8 cellular contexts compared by ENCODE assay signal in the genomic region with DNA sequence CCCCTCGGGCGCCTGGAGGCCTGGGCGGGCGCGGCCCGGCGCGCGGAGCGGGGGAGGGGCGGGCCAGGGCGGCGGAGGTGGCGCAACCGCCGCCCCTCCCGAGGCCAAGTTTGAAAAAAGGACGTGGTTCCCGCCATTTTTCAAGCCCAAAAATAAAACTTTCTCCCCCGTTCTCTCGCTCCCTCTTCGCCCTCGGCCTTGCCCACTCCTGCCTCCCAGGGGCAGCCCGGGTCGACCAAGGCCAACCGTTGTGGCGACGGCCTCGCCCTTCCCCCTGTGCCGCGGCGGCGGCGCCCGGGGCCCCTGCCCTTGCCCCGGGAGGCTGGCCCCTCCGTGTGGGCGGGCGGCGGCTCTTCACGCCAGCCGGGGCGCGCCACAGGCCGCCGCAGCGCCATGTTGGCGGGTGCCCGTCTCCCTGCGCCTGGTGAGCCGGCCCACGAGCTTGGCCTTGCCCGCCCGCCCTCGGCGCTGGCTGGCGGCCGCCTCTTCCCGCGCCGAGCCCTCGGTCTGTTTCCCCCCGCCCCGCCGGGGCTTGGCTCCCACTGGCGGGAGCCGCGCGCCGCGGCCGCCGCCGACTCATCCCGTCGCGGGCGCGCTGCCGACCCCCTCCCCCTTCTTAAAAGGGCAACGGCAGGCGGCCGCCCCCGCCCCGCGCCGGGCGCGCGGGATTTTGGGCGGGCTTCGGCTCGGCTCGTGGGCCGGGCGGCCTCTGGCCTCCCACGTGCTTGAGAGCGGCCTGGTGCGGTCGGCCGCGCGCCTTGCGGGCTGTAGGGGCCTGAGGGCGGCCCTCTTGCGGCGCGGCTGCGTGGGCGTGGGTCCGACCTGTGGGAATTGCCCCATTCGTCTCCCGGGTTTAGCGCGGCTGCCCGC. TPM values are rescaled to one million over a fixed set of nuclear protein-coding genes. Genes with fewer than 3 reads are reported as not detected.
DNase-seq lines count a peak whose midpoint lies in the region; ATAC-seq, FAIRE-seq and TF ChIP-seq lines count a peak whose summit lies in the region.

No MANE protein-coding gene starts in this region.

- peak overlapping the region; percentile 64 to 72 for H3K4me3 Mint-ChIP-seq in CD14-positive monocyte
- peak overlapping the region; percentile 84 for H3K4me3 Mint-ChIP-seq in natural killer cell treated with Interleukin-12 subunit alpha and Interleukin-12 subunit beta and Interleukin-15 and Interleukin-18, amount 100 ng/mL, for 72 hours

- H3K36me3 Mint-ChIP-seq in CD14-positive monocyte: no peaks in the 10 kb centered on the region
- peaks cover 6% of the 10 kb centered on the region for H3K36me3 Mint-ChIP-seq in natural killer cell treated with Interleukin-12 subunit alpha and Interleukin-12 subunit beta and Interleukin-15 and Interleukin-18, amount 100 ng/mL, for 72 hours

- peaks cover 3 to 6% (median 3%) of the 10 kb centered on the region in 3 donors for H3K27me3 Mint-ChIP-seq in CD14-positive monocyte (ENCODE audit: low read depth in 3 of 3)
- H3K27me3 Mint-ChIP-seq in natural killer cell treated with Interleukin-12 subunit alpha and Interleukin-12 subunit beta and Interleukin-15 and Interleukin-18, amount 100 ng/mL, for 72 hours: peaks cover 0 to 2% of the 10 kb centered on the region in 2 donors

- peak overlapping the region; percentile 85 for H3K4me3 ChIP-seq in fibroblast of pulmonary artery (replicated peaks; ENCODE audit: low read depth, low read length)

- H3K4me1 Mint-ChIP-seq in CD14-positive monocyte: peaks cover 42% of the 10 kb centered on the region
- H3K4me1 Mint-ChIP-seq in natural killer cell treated with Interleukin-12 subunit alpha and Interleukin-12 subunit beta and Interleukin-15 and Interleukin-18, amount 100 ng/mL, for 72 hours (ENCODE audit: low read depth in 2 of 2): peaks cover 33 to 43% of the 10 kb centered on the region in 2 donors

- peak overlapping the region in 6 of 7 donors; percentile 54 to 84 (median 72) for H3K27ac Mint-ChIP-seq in CD14-positive monocyte
- H3K27ac Mint-ChIP-seq in natural killer cell treated with Interleukin-12 subunit alpha and Interleukin-12 subunit beta and Interleukin-15 and Interleukin-18, amount 100 ng/mL, for 72 hours: peak overlapping the region in 1 of 2 donors; percentile 90

- peak; percentile 42 for ATAC-seq in GM19324 (IDR thresholded peaks at IDR 0.05; ENCODE audit: low FRiP score, unreplicated experiment)
- ATAC-seq in natural killer cell treated with Interleukin-12 subunit alpha and Interleukin-12 subunit beta and Interleukin-15 and Interleukin-18, amount 100 ng/mL, for 72 hours: peak; percentile 50 to 66

- intact Hi-C loops in CD14-positive monocyte (cut with micrococcal nuclease): loop anchor here (5.0 to 10.0 kb wide), 2 partner anchors 62 to 70 kb away; a partner anchor contains a TSS

- H3K9me3 Mint-ChIP-seq in CD14-positive monocyte: peaks cover 0 to 2% (median 0%) of the 10 kb centered on the region in 7 donors
- no peaks in the 10 kb centered on the region for H3K9me3 Mint-ChIP-seq in natural killer cell treated with Interleukin-12 subunit alpha and Interleukin-12 subunit beta and Interleukin-15 and Interleukin-18, amount 100 ng/mL, for 72 hours

- FAIRE-seq in RCC 7860 (lab: Jason Lieb, UNC): no peak

- peak; percentile 71 for DNase-seq in CD14-positive monocyte (ENCODE audit: low spot score)
- peak; percentile 42 for DNase-seq in HS-5 (ENCODE audit: low read depth)
- peak; percentile 62 for DNase-seq in RCC 7860 (ENCODE audit: low spot score)
- peak; percentile 66 for DNase-seq in activated effector memory CD4-positive, alpha-beta T cell treated with Interleukin-2 at 50 U/mL for 16 hours
- DNase-seq in fibroblast of pulmonary artery (ENCODE audit: low read depth): peak; percentile 81
- DNase-seq in natural killer cell treated with Interleukin-12 subunit alpha and Interleukin-12 subunit beta and Interleukin-15 and Interleukin-18, amount 100 ng/mL, for 72 hours (ENCODE audit: low spot score): peak; percentile 87
- DNase-seq in stimulated activated naive CD4-positive, alpha-beta T cell (lab: John Stamatoyannopoulos, UW): peak; percentile 62 to 86 (median 77)

- TF ChIP-seq CTCF in CD14-positive monocyte (IDR thresholded peaks at IDR 0.05): no peak
- TF ChIP-seq CTCF in fibroblast of pulmonary artery (IDR thresholded peaks at IDR 0.05; ENCODE audit: low read length, missing control alignments): no peak

RNA-seq across cellular contexts. Expression of a gene that starts 1.3 kb away (rescaled TPM):
- polyA plus RNA-seq in CD14-positive monocyte: 10 to 100 TPM; 30.8 to 40.7 TPM
- total RNA-seq in natural killer cell treated with Interleukin-12 subunit alpha and Interleukin-12 subunit beta and Interleukin-15 and Interleukin-18, amount 100 ng/mL, for 72 hours: 100 to 1,000 TPM; 160 to 345 TPM

RNA-seq across cellular contexts. Expression of a gene that starts 46.5 kb away (rescaled TPM):
- polyA plus RNA-seq in CD14-positive monocyte: under 1 TPM in 1 of 2 donors, not detected in 1; 0.18 TPM
- total RNA-seq in natural killer cell treated with Interleukin-12 subunit alpha and Interleukin-12 subunit beta and Interleukin-15 and Interleukin-18, amount 100 ng/mL, for 72 hours: not detected

Comparison
In these comparisons a context has a peak if more than half of its experiments do, and no peak if none do; other contexts are left out.
1. Peak in every context shown above with its lines: DNase-seq, ATAC-seq and H3K4me3 ChIP-seq.